Comparison of ENCODE assay signal across 9 cellular contexts in genomic region chr3:30611613-30612421, GRCh38. TPM values are rescaled to one million over a fixed set of nuclear protein-coding genes. Genes with fewer than 3 reads are reported as not detected.
DNase-seq lines count a peak whose midpoint lies in the region; ATAC-seq and TF ChIP-seq lines count a peak whose summit lies in the region.
"Had no signal": no experiment of that assay in that cellular context is flagged by ENCODE, and none has a peak within 500 bp of the region (broad histone marks: within the 10 kb centered on the region; RNA-seq: fewer than 3 reads in every experiment).

No MANE protein-coding gene starts in this region.

- peaks cover 56% of the 10 kb centered on the region for H3K4me1 ChIP-seq in upper lobe of right lung

- intact Hi-C loops in upper lobe of right lung (cut with DNase I): no loop called here

- H3K4me1 Mint-ChIP-seq in activated naive CD4-positive, alpha-beta T cell treated with anti-CD3 and anti-CD28 coated beads, Interleukin-2, amount 50 U/mL, for 24 hours: peaks cover 65% of the 10 kb centered on the region
- peaks cover 71% of the 10 kb centered on the region for H3K4me1 Mint-ChIP-seq in activated CD8-positive, alpha-beta T cell treated with anti-CD3 and anti-CD28 coated beads, Interleukin-2, amount 10 ng/mL, durations not matched to agents 7 days and 5 days (ENCODE audit: low read depth)
- H3K4me1 Mint-ChIP-seq in glutamatergic neuron (ENCODE audit: low read depth, unreplicated experiment): no peaks in the 10 kb centered on the region

- POLR2A ChIA-PET in activated CD8-positive, alpha-beta T cell treated with anti-CD3 and anti-CD28 coated beads, Interleukin-2, amount 10 ng/mL, durations not matched to agents 7 days and 5 days (lab: Charles Lee): interaction anchor here (0.6 to 3.1 kb wide), 12 partner anchors 8 to 292 kb away, joined by 3 to 10 read pairs (median 5); no protein-coding TSS in a partner anchor

- TF ChIP-seq CTCF in upper lobe of right lung (IDR thresholded peaks at IDR 0.05) (no peak), glutamatergic neuron (IDR thresholded peaks at IDR 0.05; ENCODE audit: partially characterized antibody, unreplicated experiment) (no peak)

- no peak for DNase-seq in activated naive CD4-positive, alpha-beta T cell treated with Interleukin-2 at 50 U/mL for 16 hours
- no peak for DNase-seq in activated CD8-positive, alpha-beta T cell treated with anti-CD3 and anti-CD28 coated beads, Interleukin-2, amount 10 ng/mL, durations not matched to agents 7 days and 5 days
- DNase-seq in kidney glomerular epithelial cell (lab: John Stamatoyannopoulos, UW): peak; percentile 62
- DNase-seq in upper lobe of right lung: no peak
- no peak for DNase-seq in glutamatergic neuron
- no peak for DNase-seq in substantia nigra (lab: John Stamatoyannopoulos, UW)
- DNase-seq: COR-L47 had no signal

- H3K9me3 ChIP-seq in upper lobe of right lung: no peaks in the 10 kb centered on the region

- CTCF ChIA-PET in activated CD8-positive, alpha-beta T cell treated with anti-CD3 and anti-CD28 coated beads, Interleukin-2, amount 10 ng/mL, durations not matched to agents 7 days and 5 days (lab: Charles Lee): interaction anchor here (1.1 to 11.3 kb wide), 6 partner anchors 11 to 68 kb away, joined by 3 to 91 read pairs (median 3); no protein-coding TSS in a partner anchor

- H3K27me3 ChIP-seq in upper lobe of right lung: no peaks in the 10 kb centered on the region

- peak; percentile 37 for ATAC-seq in activated CD8-positive, alpha-beta T cell treated with anti-CD3 and anti-CD28 coated beads, Interleukin-2, amount 10 ng/mL, durations not matched to agents 7 days and 5 days
- no peak for ATAC-seq in upper lobe of right lung
- no peak for ATAC-seq in GM21447 (IDR thresholded peaks at IDR 0.05; ENCODE audit: unreplicated experiment)

- peaks cover 42% of the 10 kb centered on the region for H3K36me3 Mint-ChIP-seq in activated naive CD4-positive, alpha-beta T cell treated with anti-CD3 and anti-CD28 coated beads, Interleukin-2, amount 50 U/mL, for 24 hours
- peaks cover 55% of the 10 kb centered on the region for H3K36me3 Mint-ChIP-seq in activated CD8-positive, alpha-beta T cell treated with anti-CD3 and anti-CD28 coated beads, Interleukin-2, amount 10 ng/mL, durations not matched to agents 7 days and 5 days (ENCODE audit: low read depth)
- no peaks in the 10 kb centered on the region for H3K36me3 Mint-ChIP-seq in glutamatergic neuron (ENCODE audit: unreplicated experiment)

- no peaks in the 10 kb centered on the region for H3K9me3 Mint-ChIP-seq in activated naive CD4-positive, alpha-beta T cell treated with anti-CD3 and anti-CD28 coated beads, Interleukin-2, amount 50 U/mL, for 24 hours
- H3K9me3 Mint-ChIP-seq in activated CD8-positive, alpha-beta T cell treated with anti-CD3 and anti-CD28 coated beads, Interleukin-2, amount 10 ng/mL, durations not matched to agents 7 days and 5 days (ENCODE audit: insufficient read depth): no peaks in the 10 kb centered on the region
- peaks cover 2% of the 10 kb centered on the region for H3K9me3 Mint-ChIP-seq in glutamatergic neuron (ENCODE audit: unreplicated experiment)

- H3K4me3 ChIP-seq in upper lobe of right lung: peak overlapping the region; percentile 84

- peak overlapping the region; percentile 97 for H3K27ac Mint-ChIP-seq in activated naive CD4-positive, alpha-beta T cell treated with anti-CD3 and anti-CD28 coated beads, Interleukin-2, amount 50 U/mL, for 24 hours
- H3K27ac Mint-ChIP-seq in activated CD8-positive, alpha-beta T cell treated with anti-CD3 and anti-CD28 coated beads, Interleukin-2, amount 10 ng/mL, durations not matched to agents 7 days and 5 days: peak overlapping the region; percentile 85
- no peak overlapping the region for H3K27ac Mint-ChIP-seq in glutamatergic neuron (ENCODE audit: unreplicated experiment)

- H3K36me3 ChIP-seq in upper lobe of right lung: no peaks in the 10 kb centered on the region

- H3K27ac ChIP-seq in upper lobe of right lung (peak overlapping the region; percentile 24), substantia nigra (ENCODE audit: low read depth, low read length, poor library complexity, severe bottlenecking) (no peak overlapping the region)

- no peaks in the 10 kb centered on the region for H3K27me3 Mint-ChIP-seq in activated naive CD4-positive, alpha-beta T cell treated with anti-CD3 and anti-CD28 coated beads, Interleukin-2, amount 50 U/mL, for 24 hours
- H3K27me3 Mint-ChIP-seq in activated CD8-positive, alpha-beta T cell treated with anti-CD3 and anti-CD28 coated beads, Interleukin-2, amount 10 ng/mL, durations not matched to agents 7 days and 5 days (ENCODE audit: low read depth): no peaks in the 10 kb centered on the region
- H3K27me3 Mint-ChIP-seq in glutamatergic neuron (ENCODE audit: unreplicated experiment): peaks cover 4% of the 10 kb centered on the region

- peak overlapping the region; percentile 99 for H3K4me3 Mint-ChIP-seq in activated naive CD4-positive, alpha-beta T cell treated with anti-CD3 and anti-CD28 coated beads, Interleukin-2, amount 50 U/mL, for 24 hours
- H3K4me3 Mint-ChIP-seq in activated CD8-positive, alpha-beta T cell treated with anti-CD3 and anti-CD28 coated beads, Interleukin-2, amount 10 ng/mL, durations not matched to agents 7 days and 5 days: peak overlapping the region; percentile 87
- H3K4me3 Mint-ChIP-seq in glutamatergic neuron (ENCODE audit: unreplicated experiment): no peak overlapping the region

RNA-seq across cellular contexts. Expression of gene TGFBR2, which starts 5.4 kb away (rescaled TPM):
- 10 to 100 TPM; 62.7 to 64.5 TPM for total RNA-seq in activated CD8-positive, alpha-beta T cell treated with anti-CD3 and anti-CD28 coated beads, Interleukin-2, amount 10 ng/mL, durations not matched to agents 7 days and 5 days
- total RNA-seq in upper lobe of right lung (329 TPM), glutamatergic neuron (ENCODE audit: unreplicated experiment) (0.96 TPM)

Comparison
In these comparisons a context has a peak if more than half of its experiments do, and no peak if none do; other contexts are left out.
1. RNA of gene TGFBR2, which starts 5.4 kb away (total RNA-seq): 329 TPM in upper lobe of right lung (single experiment) and 62.7 to 64.5 TPM in activated CD8-positive, alpha-beta T cell treated with anti-CD3 and anti-CD28 coated beads, Interleukin-2, amount 10 ng/mL, durations not matched to agents 7 days and 5 days; 0.96 TPM in glutamatergic neuron (single experiment); every median in the first group is over 10 times any median in the second.